8 cellular contexts compared by ENCODE assay signal in the genomic region with DNA sequence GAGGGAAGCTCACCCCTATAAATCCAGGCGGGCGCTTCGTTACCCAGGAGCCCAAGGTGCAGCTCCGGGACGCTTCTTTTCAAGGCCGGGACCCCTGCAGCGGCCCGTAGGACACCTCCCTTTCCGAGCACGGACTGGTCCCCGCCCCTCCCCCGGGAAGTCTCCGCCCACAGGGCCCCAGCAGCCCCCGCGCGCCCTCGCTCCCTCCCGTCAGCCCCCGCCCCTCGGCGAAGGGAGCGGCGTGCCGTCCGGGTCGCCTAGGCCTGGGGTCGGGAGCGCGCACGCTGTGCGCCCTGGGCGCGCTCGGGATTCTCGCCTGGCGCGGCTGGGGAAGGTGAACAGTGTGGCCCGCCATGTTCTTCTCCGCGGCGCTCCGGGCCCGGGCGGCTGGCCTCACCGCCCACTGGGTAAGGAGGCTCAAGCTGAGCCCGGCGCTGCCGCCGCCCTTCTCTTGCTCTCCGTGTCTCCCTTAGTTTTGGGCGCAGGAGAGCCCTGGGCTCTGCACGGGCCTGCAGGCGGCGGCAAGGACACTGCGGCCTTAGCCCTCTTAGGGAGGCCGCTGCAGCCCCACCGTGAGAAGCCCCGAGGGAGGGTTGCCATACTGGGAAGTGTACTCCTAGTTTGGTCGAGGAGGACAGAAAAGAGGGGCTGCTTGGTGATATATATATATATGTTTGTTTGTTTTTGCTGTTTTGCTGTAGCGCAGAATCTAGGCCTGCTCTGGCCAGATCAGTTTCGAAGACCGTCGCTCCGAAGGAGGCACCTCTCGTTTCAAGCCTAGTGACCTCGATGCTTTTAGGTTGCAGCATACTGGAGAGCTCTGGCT. TPM values are rescaled to one million over a fixed set of nuclear protein-coding genes. Genes with fewer than 3 reads are reported as not detected.
DNase-seq lines count a peak whose midpoint lies in the region; ATAC-seq and TF ChIP-seq lines count a peak whose summit lies in the region.

A gene (plus strand): TSS at position 309 of the 826 bp plus-strand sequence. CDS start 45 bp downstream, at position 354.

- in situ Hi-C loops in T47D (cut with HindIII; ENCODE audit: low pct_unique_long_range_greater_than_20kb, low sequenced_read_pairs): no loop called here

- H3K4me2 ChIP-seq in skeletal muscle satellite cell (ENCODE audit: low read length): peak within 1 kb of the TSS; percentile 89

- H3K36me3 ChIP-seq in iPS-18a (ENCODE audit: control insufficient read depth, low read depth, low read length) (no peaks in the 10 kb centered on the region), skeletal muscle satellite cell (ENCODE audit: insufficient read depth, low read length) (no peaks in the 10 kb centered on the region)

- ATAC-seq in GM18907 (IDR thresholded peaks at IDR 0.05; ENCODE audit: unreplicated experiment) (peak; percentile 91), HG03139 (IDR thresholded peaks at IDR 0.05; ENCODE audit: unreplicated experiment) (peak; percentile 89)

- H3K9me3 ChIP-seq in iPS-18a (ENCODE audit: control insufficient read depth, low read depth, low read length) (no peaks in the 10 kb centered on the region), skeletal muscle satellite cell (replicated peaks; ENCODE audit: low read length) (no peaks in the 10 kb centered on the region)

- CTCF ChIA-PET in AG04449 (lab: Yijun Ruan, JAX): interaction anchor here (1.0 to 2.1 kb wide), 7 partner anchors 14 to 40 kb away, joined by 3 to 6 read pairs (median 4); no protein-coding TSS in a partner anchor

- POLR2A ChIA-PET in AG04449 (lab: Yijun Ruan, JAX): interaction anchor here (0.6 to 1.9 kb wide), 4 partner anchors 8 to 263 kb away, joined by 3 to 5 read pairs (median 4); no protein-coding TSS in a partner anchor

- H3K4me3 ChIP-seq in AG04449 (ENCODE audit: low read depth, low read length) (peak within 1 kb of the TSS; percentile 73), iPS-18a (ENCODE audit: low read length) (peak within 1 kb of the TSS; percentile 94), skeletal muscle satellite cell (ENCODE audit: low read length) (peak within 1 kb of the TSS; percentile 81)

- H3K27me3 ChIP-seq in iPS-18a (ENCODE audit: control insufficient read depth, insufficient read depth, low read length): no peaks in the 10 kb centered on the region
- H3K27me3 ChIP-seq in skeletal muscle satellite cell (ENCODE audit: control insufficient read depth, insufficient read depth, low read length): no peaks in the 10 kb centered on the region

- peak within 1 kb of the TSS; percentile 91 for H3K9ac ChIP-seq in iPS-18a (ENCODE audit: low read length)
- peak within 1 kb of the TSS; percentile 96 for H3K9ac ChIP-seq in skeletal muscle satellite cell (ENCODE audit: low read depth, low read length)

- peak; percentile 41 for DNase-seq in AG04449 (ENCODE audit: low read depth, low spot score)
- DNase-seq in NCI-H2196 treated with DMSO at 0.1 percent for 48 hours (lab: John Stamatoyannopoulos, UW; ENCODE audit: unreplicated experiment): peak; percentile 97
- DNase-seq in T47D (ENCODE audit: low read depth in 1 of 2, low spot score in 1 of 2): peak; percentile 53 to 95

- TF ChIP-seq CTCF in AG04449 (IDR thresholded peaks at IDR 0.05; ENCODE audit: insufficient read depth, low read length, missing control alignments) (no peak), VCaP (conservative IDR thresholded peaks at IDR 0.05) (no peak)

- peaks cover 43% of the 10 kb centered on the region for H3K4me1 ChIP-seq in iPS-18a (ENCODE audit: control insufficient read depth, low read depth, low read length)
- H3K4me1 ChIP-seq in skeletal muscle satellite cell (ENCODE audit: control insufficient read depth, insufficient read depth, low read length): peaks cover 45% of the 10 kb centered on the region

- H3K27ac ChIP-seq in VCaP (peak within 1 kb of the TSS; percentile 98), iPS-18a (ENCODE audit: low read length) (peak within 1 kb of the TSS; percentile 85)

RNA-seq across cellular contexts. Expression of the gene that starts here (rescaled TPM):
- 150 and 225 TPM in 2 replicates for total RNA-seq in skeletal muscle satellite cell (2012; rRNA removed)

Comparison
In these comparisons a context has a peak if more than half of its experiments do, and no peak if none do; other contexts are left out.
1. Peak in every context shown above with its lines: DNase-seq, ATAC-seq, H3K4me3 ChIP-seq and H3K27ac ChIP-seq.
2. DNase-seq: peak in every context shown above with its lines; median percentile 97 in NCI-H2196 treated with DMSO at 0.1 percent for 48 hours; 74 in T47D; 41 in AG04449.